In the genomic region with DNA sequence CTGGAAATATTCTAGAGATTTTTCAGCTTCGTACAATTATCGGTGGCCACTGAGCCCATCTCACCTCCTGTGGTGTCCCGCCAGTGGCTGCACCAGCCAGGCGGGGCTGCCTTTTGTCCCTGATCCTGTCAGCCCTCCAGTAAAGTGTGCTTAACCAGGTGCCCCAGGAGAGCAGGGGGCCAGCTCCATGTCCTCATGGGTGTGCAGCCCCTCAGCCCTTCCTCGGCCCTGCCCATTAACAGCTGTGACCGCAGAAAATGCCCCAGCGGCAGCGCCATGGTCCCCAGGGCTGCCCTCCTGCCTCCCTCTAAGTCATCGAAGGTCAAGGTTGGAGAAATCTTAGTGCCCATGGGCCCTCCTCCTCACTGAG, we compare ENCODE assay signal across 15 cellular contexts.
"Had no signal": no experiment of that assay in that cellular context is flagged by ENCODE, and none has a peak within 500 bp of the region (broad histone marks: within the 10 kb centered on the region; RNA-seq: fewer than 3 reads in every experiment).

No MANE protein-coding gene starts in this region.

- H3K9me3 ChIP-seq: esophagus squamous epithelium, ovary, thyroid gland had no signal

- H3K27ac ChIP-seq: coronary artery, epithelial cell of prostate, esophagus squamous epithelium, ovary, thyroid gland, upper lobe of left lung had no signal

- DNase-seq: central memory CD4-positive, alpha-beta T cell; effector CD8-positive, alpha-beta T cell; esophagus squamous epithelium; foreskin fibroblast; hippocampal formation; left colon; naive thymus-derived CD4-positive, alpha-beta T cell; ovary; stimulated activated CD4-positive, alpha-beta T cell treated with anti-CD3 and anti-CD28 coated beads, Interleukin-2, amount 100 ng/mL, for 48 hours; stimulated activated naive CD4-positive, alpha-beta T cell treated with Interleukin-2 at 50 U/mL for 16 hours; thyroid gland had no signal

- H3K27ac Mint-ChIP-seq: naive thymus-derived CD4-positive, alpha-beta T cell had no signal

- H3K27me3 Mint-ChIP-seq: naive thymus-derived CD4-positive, alpha-beta T cell had no signal

- H3K4me3 ChIP-seq: coronary artery, esophagus squamous epithelium, ovary, smooth muscle cell, thyroid gland, upper lobe of left lung had no signal

- H3K4me3 Mint-ChIP-seq: naive thymus-derived CD4-positive, alpha-beta T cell had no signal

- H3K36me3 ChIP-seq: esophagus squamous epithelium, ovary, thyroid gland, upper lobe of left lung had no signal

- H3K27me3 ChIP-seq: esophagus squamous epithelium, ovary, thyroid gland, upper lobe of left lung had no signal
